1 cellular context compared by ENCODE assay signal in the genomic region with DNA sequence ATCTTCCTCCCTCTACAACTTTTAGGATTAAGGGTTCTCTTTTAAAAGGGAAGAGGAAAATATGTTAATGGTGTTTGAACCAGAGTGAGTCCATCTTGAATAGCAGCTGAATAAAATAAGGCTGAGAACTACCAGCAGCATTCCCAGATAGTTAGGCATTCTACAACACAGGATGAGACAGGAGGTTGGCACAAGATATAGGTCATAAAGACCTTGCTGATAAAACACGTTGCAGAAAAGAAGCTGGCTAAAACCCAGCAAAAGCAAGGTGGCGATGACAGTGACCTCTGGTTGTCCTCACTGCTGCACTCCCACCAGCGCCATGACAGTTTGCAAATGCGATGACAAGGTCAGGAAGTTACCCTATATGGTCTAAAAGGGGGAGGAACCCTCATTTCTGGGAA.
A peak's percentile ranks its signal among the peaks of the same experiment; 100 is the strongest.
TF ChIP-seq lines count a peak whose summit lies in the region.

No MANE protein-coding gene starts in this region.

TF ChIP-seq in K562, 482 proteins besides CTCF, POLR2A, EP300 and RAD21 (continued from another document and continues in another):
- TF ChIP-seq, protein P1, sequence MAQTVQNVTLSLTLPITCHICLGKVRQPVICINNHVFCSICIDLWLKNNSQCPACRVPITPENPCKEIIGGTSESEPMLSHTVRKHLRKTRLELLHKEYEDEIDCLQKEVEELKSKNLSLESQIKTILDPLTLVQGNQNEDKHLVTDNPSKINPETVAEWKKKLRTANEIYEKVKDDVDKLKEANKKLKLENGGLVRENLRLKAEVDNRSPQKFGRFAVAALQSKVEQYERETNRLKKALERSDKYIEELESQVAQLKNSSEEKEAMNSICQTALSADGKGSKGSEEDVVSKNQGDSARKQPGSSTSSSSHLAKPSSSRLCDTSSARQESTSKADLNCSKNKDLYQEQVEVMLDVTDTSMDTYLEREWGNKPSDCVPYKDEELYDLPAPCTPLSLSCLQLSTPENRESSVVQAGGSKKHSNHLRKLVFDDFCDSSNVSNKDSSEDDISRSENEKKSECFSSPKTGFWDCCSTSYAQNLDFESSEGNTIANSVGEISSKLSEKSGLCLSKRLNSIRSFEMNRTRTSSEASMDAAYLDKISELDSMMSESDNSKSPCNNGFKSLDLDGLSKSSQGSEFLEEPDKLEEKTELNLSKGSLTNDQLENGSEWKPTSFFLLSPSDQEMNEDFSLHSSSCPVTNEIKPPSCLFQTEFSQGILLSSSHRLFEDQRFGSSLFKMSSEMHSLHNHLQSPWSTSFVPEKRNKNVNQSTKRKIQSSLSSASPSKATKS (CRISPR knock-in tag; IDR thresholded peaks at IDR 0.05) = no peak
- TF ChIP-seq, protein P2, sequence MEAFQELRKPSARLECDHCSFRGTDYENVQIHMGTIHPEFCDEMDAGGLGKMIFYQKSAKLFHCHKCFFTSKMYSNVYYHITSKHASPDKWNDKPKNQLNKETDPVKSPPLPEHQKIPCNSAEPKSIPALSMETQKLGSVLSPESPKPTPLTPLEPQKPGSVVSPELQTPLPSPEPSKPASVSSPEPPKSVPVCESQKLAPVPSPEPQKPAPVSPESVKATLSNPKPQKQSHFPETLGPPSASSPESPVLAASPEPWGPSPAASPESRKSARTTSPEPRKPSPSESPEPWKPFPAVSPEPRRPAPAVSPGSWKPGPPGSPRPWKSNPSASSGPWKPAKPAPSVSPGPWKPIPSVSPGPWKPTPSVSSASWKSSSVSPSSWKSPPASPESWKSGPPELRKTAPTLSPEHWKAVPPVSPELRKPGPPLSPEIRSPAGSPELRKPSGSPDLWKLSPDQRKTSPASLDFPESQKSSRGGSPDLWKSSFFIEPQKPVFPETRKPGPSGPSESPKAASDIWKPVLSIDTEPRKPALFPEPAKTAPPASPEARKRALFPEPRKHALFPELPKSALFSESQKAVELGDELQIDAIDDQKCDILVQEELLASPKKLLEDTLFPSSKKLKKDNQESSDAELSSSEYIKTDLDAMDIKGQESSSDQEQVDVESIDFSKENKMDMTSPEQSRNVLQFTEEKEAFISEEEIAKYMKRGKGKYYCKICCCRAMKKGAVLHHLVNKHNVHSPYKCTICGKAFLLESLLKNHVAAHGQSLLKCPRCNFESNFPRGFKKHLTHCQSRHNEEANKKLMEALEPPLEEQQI (IDR thresholded peaks at IDR 0.05) = no peak
- TF ChIP-seq NFRKB (IDR thresholded peaks at IDR 0.05; ENCODE audit: low read depth) (no peak), TAF15 (IDR thresholded peaks at IDR 0.05; ENCODE audit: low read depth, low read length) (no peak), TEAD1 (CRISPR knock-in tag; IDR thresholded peaks at IDR 0.05) (0 out of 4 replicates have a peak, but pooled peaks of 1 of the 2 experiments have one; percentile 54), ZBED1 (IDR thresholded peaks at IDR 0.05) (no peak), SRF (CRISPR knock-in tag; IDR thresholded peaks at IDR 0.05) (peak in 1 of 2 experiments; percentile 67; a peak in 1 of 4 replicates), SMARCC2 (IDR thresholded peaks at IDR 0.05; ENCODE audit: low read depth) (no peak), HDAC2 (IDR thresholded peaks at IDR 0.05) (no peak), ZNF41 (CRISPR knock-in tag; conservative IDR thresholded peaks at IDR 0.05) (no peak), CCNT2 (IDR thresholded peaks at IDR 0.05; ENCODE audit: borderline replicate concordance, extremely low read depth, insufficient read length, low read depth, low read length) (no peak), ZNF316 (IDR thresholded peaks at IDR 0.05) (no peak), ZNF780A (CRISPR knock-in tag; IDR thresholded peaks at IDR 0.05) (no peak), ZNF140 (CRISPR knock-in tag; IDR thresholded peaks at IDR 0.05) (no peak), ETV1 (tag; conservative IDR thresholded peaks at IDR 0.05; ENCODE audit: low read depth) (no peak), JUN (IDR thresholded peaks at IDR 0.05; ENCODE audit: borderline replicate concordance, low read depth, low read length) (no peak), JUN (CRISPR knock-in tag; IDR thresholded peaks at IDR 0.05; ENCODE audit: borderline replicate concordance) (no peak), JUND (IDR thresholded peaks at IDR 0.05; ENCODE audit: borderline replicate concordance, low read depth, low read length) (no peak), JUND (tag; IDR thresholded peaks at IDR 0.05; ENCODE audit: borderline replicate concordance, low read depth, low read length) (no peak), PHB (CRISPR knock-in tag; IDR thresholded peaks at IDR 0.05) (no peak), SMAD1 (IDR thresholded peaks at IDR 0.05; ENCODE audit: low read depth, low read length, partially characterized antibody) (no peak), YY1 (IDR thresholded peaks at IDR 0.05; ENCODE audit: borderline replicate concordance in 1 of 3, control insufficient read depth in 1 of 3, extremely low read depth in 1 of 3, insufficient read depth in 3 of 3, insufficient read length in 1 of 3, insufficient replicate concordance in 2 of 3, low read depth in 1 of 3, low read length in 2 of 3) (no peak), GABPA (tag; conservative IDR thresholded peaks at IDR 0.05; ENCODE audit: low read depth) (no peak), SIRT6 (IDR thresholded peaks at IDR 0.05; ENCODE audit: low read depth, low read length) (no peak), NCOA1 (IDR thresholded peaks at IDR 0.05; ENCODE audit: low read depth) (no peak), DNMT1 (IDR thresholded peaks at IDR 0.05) (no peak), NFE2 (IDR thresholded peaks at IDR 0.05; ENCODE audit: low read depth) (no peak), ELF2 (CRISPR knock-in tag; IDR thresholded peaks at IDR 0.05) (no peak), NFXL1 (CRISPR knock-in tag; IDR thresholded peaks at IDR 0.05) (no peak), ZBTB7A (IDR thresholded peaks at IDR 0.05; ENCODE audit: borderline replicate concordance, control insufficient read depth, low read depth, low read length) (no peak), FOXP1 (CRISPR knock-in tag; IDR thresholded peaks at IDR 0.05) (no peak), KAT2B (IDR thresholded peaks at IDR 0.05; ENCODE audit: low read depth, low read length) (no peak), ZNF668 (CRISPR knock-in tag; IDR thresholded peaks at IDR 0.05) (no peak), MTA2 (IDR thresholded peaks at IDR 0.05; ENCODE audit: low read depth) (no peak), CBX8 (IDR thresholded peaks at IDR 0.05; ENCODE audit: borderline replicate concordance, extremely low read depth, low read depth, low read length, poor library complexity, severe bottlenecking) (no peak), SAP30 (IDR thresholded peaks at IDR 0.05; ENCODE audit: borderline replicate concordance, insufficient read depth, low read depth, low read length, poor library complexity, severe bottlenecking) (no peak), KLF10 (CRISPR knock-in tag; IDR thresholded peaks at IDR 0.05) (no peak), ZNF24 (IDR thresholded peaks at IDR 0.05) (no peak), ZNF586 (CRISPR knock-in tag; conservative IDR thresholded peaks at IDR 0.05) (no peak), BRCA1 (IDR thresholded peaks at IDR 0.05) (no peak), BRCA1 (CRISPR knock-in tag; IDR thresholded peaks at IDR 0.05) (no peak)
- TF ChIP-seq, protein P3, sequence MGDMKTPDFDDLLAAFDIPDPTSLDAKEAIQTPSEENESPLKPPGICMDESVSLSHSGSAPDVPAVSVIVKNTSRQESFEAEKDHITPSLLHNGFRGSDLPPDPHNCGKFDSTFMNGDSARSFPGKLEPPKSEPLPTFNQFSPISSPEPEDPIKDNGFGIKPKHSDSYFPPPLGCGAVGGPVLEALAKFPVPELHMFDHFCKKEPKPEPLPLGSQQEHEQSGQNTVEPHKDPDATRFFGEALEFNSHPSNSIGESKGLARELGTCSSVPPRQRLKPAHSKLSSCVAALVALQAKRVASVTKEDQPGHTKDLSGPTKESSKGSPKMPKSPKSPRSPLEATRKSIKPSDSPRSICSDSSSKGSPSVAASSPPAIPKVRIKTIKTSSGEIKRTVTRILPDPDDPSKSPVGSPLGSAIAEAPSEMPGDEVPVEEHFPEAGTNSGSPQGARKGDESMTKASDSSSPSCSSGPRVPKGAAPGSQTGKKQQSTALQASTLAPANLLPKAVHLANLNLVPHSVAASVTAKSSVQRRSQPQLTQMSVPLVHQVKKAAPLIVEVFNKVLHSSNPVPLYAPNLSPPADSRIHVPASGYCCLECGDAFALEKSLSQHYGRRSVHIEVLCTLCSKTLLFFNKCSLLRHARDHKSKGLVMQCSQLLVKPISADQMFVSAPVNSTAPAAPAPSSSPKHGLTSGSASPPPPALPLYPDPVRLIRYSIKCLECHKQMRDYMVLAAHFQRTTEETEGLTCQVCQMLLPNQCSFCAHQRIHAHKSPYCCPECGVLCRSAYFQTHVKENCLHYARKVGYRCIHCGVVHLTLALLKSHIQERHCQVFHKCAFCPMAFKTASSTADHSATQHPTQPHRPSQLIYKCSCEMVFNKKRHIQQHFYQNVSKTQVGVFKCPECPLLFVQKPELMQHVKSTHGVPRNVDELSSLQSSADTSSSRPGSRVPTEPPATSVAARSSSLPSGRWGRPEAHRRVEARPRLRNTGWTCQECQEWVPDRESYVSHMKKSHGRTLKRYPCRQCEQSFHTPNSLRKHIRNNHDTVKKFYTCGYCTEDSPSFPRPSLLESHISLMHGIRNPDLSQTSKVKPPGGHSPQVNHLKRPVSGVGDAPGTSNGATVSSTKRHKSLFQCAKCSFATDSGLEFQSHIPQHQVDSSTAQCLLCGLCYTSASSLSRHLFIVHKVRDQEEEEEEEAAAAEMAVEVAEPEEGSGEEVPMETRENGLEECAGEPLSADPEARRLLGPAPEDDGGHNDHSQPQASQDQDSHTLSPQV (IDR thresholded peaks at IDR 0.05) = peak; percentile 59; the same call in 1 of the 2 replicates
- TF ChIP-seq, protein P4, sequence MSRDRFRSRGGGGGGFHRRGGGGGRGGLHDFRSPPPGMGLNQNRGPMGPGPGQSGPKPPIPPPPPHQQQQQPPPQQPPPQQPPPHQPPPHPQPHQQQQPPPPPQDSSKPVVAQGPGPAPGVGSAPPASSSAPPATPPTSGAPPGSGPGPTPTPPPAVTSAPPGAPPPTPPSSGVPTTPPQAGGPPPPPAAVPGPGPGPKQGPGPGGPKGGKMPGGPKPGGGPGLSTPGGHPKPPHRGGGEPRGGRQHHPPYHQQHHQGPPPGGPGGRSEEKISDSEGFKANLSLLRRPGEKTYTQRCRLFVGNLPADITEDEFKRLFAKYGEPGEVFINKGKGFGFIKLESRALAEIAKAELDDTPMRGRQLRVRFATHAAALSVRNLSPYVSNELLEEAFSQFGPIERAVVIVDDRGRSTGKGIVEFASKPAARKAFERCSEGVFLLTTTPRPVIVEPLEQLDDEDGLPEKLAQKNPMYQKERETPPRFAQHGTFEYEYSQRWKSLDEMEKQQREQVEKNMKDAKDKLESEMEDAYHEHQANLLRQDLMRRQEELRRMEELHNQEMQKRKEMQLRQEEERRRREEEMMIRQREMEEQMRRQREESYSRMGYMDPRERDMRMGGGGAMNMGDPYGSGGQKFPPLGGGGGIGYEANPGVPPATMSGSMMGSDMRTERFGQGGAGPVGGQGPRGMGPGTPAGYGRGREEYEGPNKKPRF (IDR thresholded peaks at IDR 0.05; ENCODE audit: low read depth, low read length) = no peak
- TF ChIP-seq, protein P5, sequence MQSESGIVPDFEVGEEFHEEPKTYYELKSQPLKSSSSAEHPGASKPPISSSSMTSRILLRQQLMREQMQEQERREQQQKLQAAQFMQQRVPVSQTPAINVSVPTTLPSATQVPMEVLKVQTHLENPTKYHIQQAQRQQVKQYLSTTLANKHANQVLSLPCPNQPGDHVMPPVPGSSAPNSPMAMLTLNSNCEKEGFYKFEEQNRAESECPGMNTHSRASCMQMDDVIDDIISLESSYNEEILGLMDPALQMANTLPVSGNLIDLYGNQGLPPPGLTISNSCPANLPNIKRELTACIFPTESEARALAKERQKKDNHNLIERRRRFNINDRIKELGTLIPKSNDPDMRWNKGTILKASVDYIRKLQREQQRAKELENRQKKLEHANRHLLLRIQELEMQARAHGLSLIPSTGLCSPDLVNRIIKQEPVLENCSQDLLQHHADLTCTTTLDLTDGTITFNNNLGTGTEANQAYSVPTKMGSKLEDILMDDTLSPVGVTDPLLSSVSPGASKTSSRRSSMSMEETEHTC (IDR thresholded peaks at IDR 0.05) = no peak
- TF ChIP-seq, protein P6, sequence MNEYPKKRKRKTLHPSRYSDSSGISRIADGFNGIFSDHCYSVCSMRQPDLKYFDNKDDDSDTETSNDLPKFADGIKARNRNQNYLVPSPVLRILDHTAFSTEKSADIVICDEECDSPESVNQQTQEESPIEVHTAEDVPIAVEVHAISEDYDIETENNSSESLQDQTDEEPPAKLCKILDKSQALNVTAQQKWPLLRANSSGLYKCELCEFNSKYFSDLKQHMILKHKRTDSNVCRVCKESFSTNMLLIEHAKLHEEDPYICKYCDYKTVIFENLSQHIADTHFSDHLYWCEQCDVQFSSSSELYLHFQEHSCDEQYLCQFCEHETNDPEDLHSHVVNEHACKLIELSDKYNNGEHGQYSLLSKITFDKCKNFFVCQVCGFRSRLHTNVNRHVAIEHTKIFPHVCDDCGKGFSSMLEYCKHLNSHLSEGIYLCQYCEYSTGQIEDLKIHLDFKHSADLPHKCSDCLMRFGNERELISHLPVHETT (CRISPR knock-in tag; conservative IDR thresholded peaks at IDR 0.05 in 1 of 2, IDR thresholded peaks at IDR 0.05 in 1 of 2) = peak in 1 of 2 experiments; percentile 75; a peak in 2 of 4 replicates
- TF ChIP-seq, protein P7, sequence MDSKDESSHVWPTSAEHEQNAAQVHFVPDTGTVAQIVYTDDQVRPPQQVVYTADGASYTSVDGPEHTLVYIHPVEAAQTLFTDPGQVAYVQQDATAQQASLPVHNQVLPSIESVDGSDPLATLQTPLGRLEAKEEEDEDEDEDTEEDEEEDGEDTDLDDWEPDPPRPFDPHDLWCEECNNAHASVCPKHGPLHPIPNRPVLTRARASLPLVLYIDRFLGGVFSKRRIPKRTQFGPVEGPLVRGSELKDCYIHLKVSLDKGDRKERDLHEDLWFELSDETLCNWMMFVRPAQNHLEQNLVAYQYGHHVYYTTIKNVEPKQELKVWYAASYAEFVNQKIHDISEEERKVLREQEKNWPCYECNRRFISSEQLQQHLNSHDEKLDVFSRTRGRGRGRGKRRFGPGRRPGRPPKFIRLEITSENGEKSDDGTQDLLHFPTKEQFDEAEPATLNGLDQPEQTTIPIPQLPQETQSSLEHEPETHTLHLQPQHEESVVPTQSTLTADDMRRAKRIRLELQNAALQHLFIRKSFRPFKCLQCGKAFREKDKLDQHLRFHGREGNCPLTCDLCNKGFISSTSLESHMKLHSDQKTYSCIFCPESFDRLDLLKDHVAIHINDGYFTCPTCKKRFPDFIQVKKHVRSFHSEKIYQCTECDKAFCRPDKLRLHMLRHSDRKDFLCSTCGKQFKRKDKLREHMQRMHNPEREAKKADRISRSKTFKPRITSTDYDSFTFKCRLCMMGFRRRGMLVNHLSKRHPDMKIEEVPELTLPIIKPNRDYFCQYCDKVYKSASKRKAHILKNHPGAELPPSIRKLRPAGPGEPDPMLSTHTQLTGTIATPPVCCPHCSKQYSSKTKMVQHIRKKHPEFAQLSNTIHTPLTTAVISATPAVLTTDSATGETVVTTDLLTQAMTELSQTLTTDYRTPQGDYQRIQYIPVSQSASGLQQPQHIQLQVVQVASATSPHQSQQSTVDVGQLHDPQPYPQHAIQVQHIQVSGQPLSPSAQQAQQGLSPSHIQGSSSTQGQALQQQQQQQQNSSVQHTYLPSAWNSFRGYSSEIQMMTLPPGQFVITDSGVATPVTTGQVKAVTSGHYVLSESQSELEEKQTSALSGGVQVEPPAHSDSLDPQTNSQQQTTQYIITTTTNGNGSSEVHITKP (IDR thresholded peaks at IDR 0.05; ENCODE audit: partially characterized antibody) = no peak
